19 cellular contexts compared by ENCODE assay signal in genomic region chr12:65643171-65643570, GRCh38.
"Had no signal": no experiment of that assay in that cellular context is flagged by ENCODE, and none has a peak within 500 bp of the region (broad histone marks: within the 10 kb centered on the region; RNA-seq: fewer than 3 reads in every experiment).

No MANE protein-coding gene starts in this region.

- H3K4me3 ChIP-seq: coronary artery, gastrocnemius medialis, pancreas, psoas muscle, skin epidermis, stomach, suprapubic skin, tibial nerve had no signal

- H3K4me3 Mint-ChIP-seq: activated CD4-positive, alpha-beta T cell treated with anti-CD3 and anti-CD28 coated beads, Interleukin-2, amount 10 ng/mL, durations not matched to agents 7 days and 5 days; natural killer cell treated with Interleukin-12 subunit alpha and Interleukin-12 subunit beta and Interleukin-15 and Interleukin-18, amount 100 ng/mL, for 72 hours; stimulated activated memory B cell treated with anti-CD40 and anti-IgM and Interleukin-4, amounts not matched to agents 10 μg/mL and 1 μg/mL and 100 μg/mL, for 72 hours had no signal

- H3K36me3 Mint-ChIP-seq: activated naive CD4-positive, alpha-beta T cell treated with anti-CD3 and anti-CD28 coated beads, Interleukin-2, amount 50 U/mL, for 72 hours; natural killer cell treated with Interleukin-12 subunit alpha and Interleukin-12 subunit beta and Interleukin-15 and Interleukin-18, amount 100 ng/mL, for 72 hours; stimulated activated memory B cell treated with anti-CD40 and anti-IgM and Interleukin-4, amounts not matched to agents 10 μg/mL and 1 μg/mL and 100 μg/mL, for 72 hours had no signal

- H3K4me1 Mint-ChIP-seq: activated CD4-positive, alpha-beta T cell treated with anti-CD3 and anti-CD28 coated beads, Interleukin-2, amount 10 ng/mL, durations not matched to agents 7 days and 5 days; stimulated activated memory B cell treated with anti-CD40 and anti-IgM and Interleukin-4, amounts not matched to agents 10 μg/mL and 1 μg/mL and 100 μg/mL, for 72 hours had no signal

- H3K36me3 ChIP-seq: gastrocnemius medialis, pancreas, stomach, suprapubic skin, tibial nerve had no signal

- H3K27ac ChIP-seq: coronary artery, gastrocnemius medialis, pancreas, psoas muscle, skin epidermis, stomach, suprapubic skin, tibial nerve had no signal

- H3K27ac Mint-ChIP-seq: activated CD4-positive, alpha-beta T cell treated with anti-CD3 and anti-CD28 coated beads, Interleukin-2, amount 10 ng/mL, durations not matched to agents 7 days and 5 days; activated naive CD4-positive, alpha-beta T cell treated with anti-CD3 and anti-CD28 coated beads, Interleukin-2, amount 50 U/mL, for 72 hours; natural killer cell treated with Interleukin-12 subunit alpha and Interleukin-12 subunit beta and Interleukin-15 and Interleukin-18, amount 100 ng/mL, for 72 hours; stimulated activated memory B cell treated with anti-CD40 and anti-IgM and Interleukin-4, amounts not matched to agents 10 μg/mL and 1 μg/mL and 100 μg/mL, for 72 hours had no signal

- H3K27me3 ChIP-seq: gastrocnemius medialis, pancreas, stomach, suprapubic skin had no signal

- DNase-seq: activated CD4-positive, alpha-beta T cell treated with anti-CD3 and anti-CD28 coated beads, Interleukin-2, amount 10 ng/mL, durations not matched to agents 7 days and 5 days; activated T-cell treated with anti-CD3 and anti-CD28 coated beads, Interleukin-2, amount 50 U/mL, for 1 hour; aorta; cerebellar nuclear complex; gastrocnemius medialis; hippocampal formation; left ventricle myocardium superior; pancreas; psoas muscle; right cardiac atrium; stimulated activated CD4-positive, alpha-beta T cell treated with anti-CD3 and anti-CD28 coated beads, Interleukin-1b, Interleukin-23, amount 100 ng/mL, for 48 hours; stomach had no signal

- FAIRE-seq: pancreas had no signal

- ATAC-seq: activated naive CD4-positive, alpha-beta T cell treated with anti-CD3 and anti-CD28 coated beads, Interleukin-2, amount 50 U/mL, for 72 hours; gastrocnemius medialis; left ventricle myocardium superior; natural killer cell treated with Interleukin-12 subunit alpha and Interleukin-12 subunit beta and Interleukin-15 and Interleukin-18, amount 100 ng/mL, for 72 hours; pancreas; psoas muscle; right cardiac atrium; stimulated activated memory B cell treated with anti-CD40 and anti-IgM and Interleukin-4, amounts not matched to agents 10 μg/mL and 1 μg/mL and 100 μg/mL, for 72 hours had no signal

- H3K4me1 ChIP-seq: gastrocnemius medialis, pancreas, psoas muscle, stomach, suprapubic skin, tibial nerve had no signal

- H3K9me3 ChIP-seq: gastrocnemius medialis, pancreas, psoas muscle, stomach, suprapubic skin, tibial nerve had no signal
